Comparison of ENCODE assay signal across 26 cellular contexts in the genomic region with DNA sequence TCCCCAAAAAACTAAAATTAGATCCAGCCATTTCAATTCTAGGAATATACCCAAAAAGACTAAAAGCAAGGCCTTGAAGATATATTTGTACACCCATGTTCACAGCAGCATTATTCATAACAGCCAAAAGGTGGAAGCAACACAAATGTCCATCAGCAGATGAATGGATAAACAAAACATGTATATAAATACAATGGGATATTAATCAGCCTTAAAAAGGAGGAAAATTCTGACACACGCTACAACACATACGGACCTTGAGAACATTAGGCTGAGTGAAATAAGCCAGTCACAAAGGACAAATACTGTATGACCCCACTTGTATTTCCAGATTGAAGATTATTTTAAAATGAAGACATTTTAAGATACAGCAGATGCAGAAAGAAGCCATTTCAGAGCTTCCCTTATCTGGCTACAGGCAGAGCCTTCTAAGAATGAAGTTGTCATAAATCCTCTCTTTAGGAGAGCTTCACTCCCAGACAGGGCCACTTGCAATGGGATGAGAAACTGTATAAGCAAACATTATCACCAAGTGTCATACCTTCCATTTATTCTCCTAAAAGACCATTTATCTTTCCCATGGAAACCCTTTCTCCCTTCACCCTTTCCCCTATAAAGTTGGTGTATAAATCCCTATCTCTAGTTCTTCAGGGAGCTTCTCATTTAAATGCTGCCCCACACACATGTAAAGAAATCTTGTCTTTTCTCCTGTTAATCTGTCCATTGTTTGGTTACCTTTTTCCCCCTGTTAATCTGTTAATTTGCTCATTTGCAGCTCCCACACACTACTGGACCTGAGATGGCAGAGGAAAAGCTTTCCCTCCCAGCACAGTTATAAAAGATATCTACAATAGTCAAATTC. TPM values are rescaled to one million over a fixed set of nuclear protein-coding genes. Genes with fewer than 3 reads are reported as not detected.
A peak's percentile ranks its signal among the peaks of the same experiment; 100 is the strongest.
DNase-seq lines count a peak whose midpoint lies in the region; ATAC-seq, FAIRE-seq and TF ChIP-seq lines count a peak whose summit lies in the region.
"Had no signal": no experiment of that assay in that cellular context is flagged by ENCODE, and none has a peak within 500 bp of the region (broad histone marks: within the 10 kb centered on the region; RNA-seq: fewer than 3 reads in every experiment).

No MANE protein-coding gene starts in this region.

- H3K9me3 Mint-ChIP-seq in IgD-negative memory B cell (no peaks in the 10 kb centered on the region), HFFc6 (no peaks in the 10 kb centered on the region)
- H3K9me3 Mint-ChIP-seq: CD4-positive, alpha-beta memory T cell; CD4-positive, CD25-positive, alpha-beta regulatory T cell; CD8-positive, alpha-beta memory T cell had no signal

- H3K4me2 ChIP-seq in K562 (ENCODE audit: insufficient read depth, low read length) (peak overlapping the region; percentile 10; the same call in 1 of the 2 replicates), PC-3 (ENCODE audit: low read length) (no peak overlapping the region)
- H3K4me2 ChIP-seq: BLaER1 had no signal

- H3K4me1 ChIP-seq in K562 (replicated peaks in 1 of 2; ENCODE audit: control insufficient read depth in 2 of 2, insufficient read depth in 2 of 2, low read length in 2 of 2) (peaks cover 11 to 29% of the 10 kb centered on the region in 2 experiments), PC-3 (ENCODE audit: insufficient read depth, low read length) (no peaks in the 10 kb centered on the region)
- H3K4me1 ChIP-seq: BE2C, BLaER1 had no signal

- intact Hi-C loops in K562 (cut with micrococcal nuclease) (no loop called here), PC-3 (cut with micrococcal nuclease) (no loop called here)

- H3F3A ChIP-seq in PC-3 (ENCODE audit: low read length, unreplicated experiment) = no peaks in the 10 kb centered on the region

- H3K9ac ChIP-seq in K562 (ENCODE audit: insufficient read depth in 1 of 2, low read depth in 2 of 2, low read length in 2 of 2) (no peak overlapping the region), PC-3 (ENCODE audit: low read length) (no peak overlapping the region)
- H3K9ac ChIP-seq: BLaER1 had no signal

- H3K4me3 Mint-ChIP-seq in IgD-negative memory B cell (no peak overlapping the region), HFFc6 (no peak overlapping the region)
- H3K4me3 Mint-ChIP-seq: CD14-positive monocyte; CD4-positive, alpha-beta memory T cell; CD4-positive, CD25-positive, alpha-beta regulatory T cell; CD8-positive, alpha-beta memory T cell had no signal

- H3K27me3 Mint-ChIP-seq in IgD-negative memory B cell (no peaks in the 10 kb centered on the region), HFFc6 (ENCODE audit: insufficient read depth) (peaks cover 16% of the 10 kb centered on the region)

- H3K4me3 ChIP-seq in K562 (no peak overlapping the region), PC-3 (ENCODE audit: low read length) (no peak overlapping the region)
- H3K4me3 ChIP-seq: BLaER1, GM12878 had no signal

- 5% methylated on average over 2 of the region's 2 CpGs for whole genome bisulfite sequencing in K562 (ENCODE audit: insufficient coverage, low coverage, missing lambda C conversion rate)

- H3K36me3 Mint-ChIP-seq in IgD-negative memory B cell (peaks cover 3% of the 10 kb centered on the region), HFFc6 (ENCODE audit: low read depth) (no peaks in the 10 kb centered on the region)
- H3K36me3 Mint-ChIP-seq: CD14-positive monocyte; CD4-positive, alpha-beta memory T cell; CD4-positive, CD25-positive, alpha-beta regulatory T cell; CD8-positive, alpha-beta memory T cell had no signal

- H2AFZ ChIP-seq in K562 (ENCODE audit: low read depth, low read length) (peak overlapping the region; percentile 1), PC-3 (ENCODE audit: low read length) (no peak overlapping the region)

- peak overlapping the region; percentile 12; the same call in 1 of the 3 replicates for H3K27ac ChIP-seq in K562 (ENCODE audit: extremely low read depth, low read depth, low read length)
- no peak overlapping the region for H3K27ac ChIP-seq in PC-3 (ENCODE audit: low read length)
- H3K27ac ChIP-seq: BLaER1 had no signal

- no peaks in the 10 kb centered on the region for H3K9me1 ChIP-seq in K562 (ENCODE audit: control insufficient read depth, insufficient read depth, low read length)

- no peaks in the 10 kb centered on the region for H4K20me1 ChIP-seq in K562 (replicated peaks; ENCODE audit: control insufficient read depth, insufficient read depth, low read length)
- no peaks in the 10 kb centered on the region for H4K20me1 ChIP-seq in PC-3 (ENCODE audit: low read length)
- H4K20me1 ChIP-seq: BLaER1 had no signal

- CTCF ChIA-PET in K562 (lab: Yijun Ruan, JAX; ENCODE audit: low intra/inter-chr PET ratio) (interaction anchor here (0.7 kb wide), 1 partner anchor 54 kb away, joined by 3 read pairs; no protein-coding TSS in a partner anchor), PC-3 (lab: Charles Lee) (no interaction called here)

- H3K27me3 ChIP-seq in K562 (ENCODE audit: control insufficient read depth in 2 of 2, insufficient read depth in 2 of 2, low read length in 2 of 2) (peaks cover 0 to 6% of the 10 kb centered on the region in 2 experiments; a peak in 3 of 5 replicates), PC-3 (ENCODE audit: low read length) (peaks cover 37% of the 10 kb centered on the region)
- H3K27me3 ChIP-seq: BLaER1 had no signal

- no peaks in the 10 kb centered on the region for H3K79me2 ChIP-seq in K562 (ENCODE audit: control insufficient read depth, insufficient read depth, low read length)
- H3K79me2 ChIP-seq in PC-3 (ENCODE audit: low read length) = no peaks in the 10 kb centered on the region

- H3K36me3 ChIP-seq in K562 (ENCODE audit: control insufficient read depth, insufficient read depth, low read length) (no peaks in the 10 kb centered on the region), PC-3 (ENCODE audit: low read depth, low read length) (no peaks in the 10 kb centered on the region)
- H3K36me3 ChIP-seq: BE2C, BLaER1 had no signal

- no peaks in the 10 kb centered on the region for H3K9me2 ChIP-seq in PC-3 (replicated peaks; ENCODE audit: low read length)

- H3K27ac Mint-ChIP-seq in IgD-negative memory B cell (peak overlapping the region in 2 of 3 donors; percentile 54 to 85), HFFc6 (no peak overlapping the region)
- H3K27ac Mint-ChIP-seq: CD14-positive monocyte; CD4-positive, CD25-positive, alpha-beta regulatory T cell; CD8-positive, alpha-beta memory T cell had no signal

- no peaks in the 10 kb centered on the region for H3K4me1 Mint-ChIP-seq in IgD-negative memory B cell
- no peaks in the 10 kb centered on the region for H3K4me1 Mint-ChIP-seq in HFFc6 (ENCODE audit: low read depth)
- H3K4me1 Mint-ChIP-seq: CD14-positive monocyte; CD4-positive, alpha-beta memory T cell; CD4-positive, CD25-positive, alpha-beta regulatory T cell; CD8-positive, alpha-beta memory T cell had no signal

- peak; percentile 63 for FAIRE-seq in K562 (lab: Jason Lieb, UNC)
- FAIRE-seq: A204.1, GM12878, GM12892, GM19239 had no signal

- no peak for TF ChIP-seq EP300 in K562 (IDR thresholded peaks at IDR 0.05; ENCODE audit: low read length)

- DNase-seq in K562 (ENCODE audit: extremely low read depth in 1 of 4, low spot score in 3 of 4) = peak in 2 of 4 experiments; percentile 82 to 89
- DNase-seq in SHP77 treated with DMSO at 0.1 percent for 48 hours (lab: John Stamatoyannopoulos, UW) = no peak
- DNase-seq in HFFc6 = no peak
- no peak for DNase-seq in PC-3
- DNase-seq: 8988T; ACHN; BE2C; C1 segment of cervical spinal cord; CD4-positive, alpha-beta memory T cell; CD4-positive, CD25-positive, alpha-beta regulatory T cell; CD8-positive, alpha-beta memory T cell; COR-L47; DMS 273 treated with DMSO at 0.1 percent for 48 hours; DMS153; DMS53; DMS79; DND-41; EL; GDM1 had no signal

- TF ChIP-seq RAD21 in K562 (CRISPR knock-in tag; conservative IDR thresholded peaks at IDR 0.05 in 1 of 2, IDR thresholded peaks at IDR 0.05 in 1 of 2) = no peak

- no TSS peak for BruUV-seq in K562 (replicated peaks; lab: Mats Ljungman, UMichigan)
- BruUV-seq in PC-3 (replicated peaks; lab: Mats Ljungman, UMichigan) = no TSS peak

- ATAC-seq in K562 = peak; percentile 84
- no peak for ATAC-seq in PC-3
- ATAC-seq: GM12878 had no signal

- TF ChIP-seq POLR2A in K562 (conservative IDR thresholded peaks at IDR 0.05) = no peak

- POLR2A ChIA-PET in K562 (lab: Yijun Ruan, JAX) = interaction anchor here (0.6 to 10.2 kb wide), 38 partner anchors 10 to 1083 kb away, joined by 3 to 176 read pairs (median 4); a partner anchor contains a TSS
- POLR2A ChIA-PET in PC-3 (lab: Charles Lee; ENCODE audit: unreplicated experiment) = no interaction called here

- in situ Hi-C loops in K562 (cut with MboI) = no loop called here

- H3K9me3 ChIP-seq in K562 (replicated peaks; ENCODE audit: control insufficient read depth, insufficient read depth, low read depth, low read length) (no peaks in the 10 kb centered on the region), PC-3 (ENCODE audit: low read length) (no peaks in the 10 kb centered on the region)
- H3K9me3 ChIP-seq: BE2C, BLaER1 had no signal

- TF ChIP-seq CTCF in K562 (IDR thresholded peaks at IDR 0.05 in 2 of 3, conservative IDR thresholded peaks at IDR 0.05 in 1 of 3; ENCODE audit: insufficient read depth in 2 of 3, low read depth in 1 of 3, low read length in 3 of 3) (no peak), HFFc6 (IDR thresholded peaks at IDR 0.05) (no peak), PC-3 (conservative IDR thresholded peaks at IDR 0.05; ENCODE audit: low read depth, low read length) (no peak)

RNA-seq across cellular contexts. Expression of a gene that starts 19.3 kb away (rescaled TPM):
- polyA plus RNA-seq in IgD-negative memory B cell = 22.7 TPM
- 654 and 1,271 TPM in 2 replicates for total RNA-seq in K562 (2011; cell fraction: chromatin; rRNA removed; ENCODE audit: low replicate concordance)
- 667 and 676 TPM in 2 replicates for total RNA-seq in K562 (2011; cell fraction: nucleolus; rRNA removed)
- 562 and 595 TPM in 2 replicates for total RNA-seq in K562 (2011; cell fraction: nucleoplasm; rRNA removed)
- total RNA-seq in K562 (2014; rRNA removed) = 168 and 209 TPM in 2 replicates
- total RNA-seq in K562 (2014; rRNA removed; fragmentation: Illumina TruSeq; extraction: Trizol) = 70.7 and 93.0 TPM in 2 replicates
- 132 and 135 TPM in 2 replicates for total RNA-seq in K562 (2015; rRNA removed; fragmentation: Illumina TruSeq; extraction: Trizol)
- total RNA-seq in K562 (2021) = 182 and 188 TPM in 2 replicates
- polyA plus RNA-seq in K562 (2011; rRNA removed) = 77.5 and 115 TPM in 2 replicates
- polyA plus RNA-seq in K562 (2011; cell fraction: cytosol; rRNA removed) = 70.1 and 77.8 TPM in 2 replicates
- polyA plus RNA-seq in K562 (2011; cell fraction: nucleus; rRNA removed) = 984 and 1,286 TPM in 2 replicates
- 96.9 and 122 TPM in 2 replicates for polyA plus RNA-seq in K562 (2012)
- 112 and 123 TPM in 2 replicates for polyA plus RNA-seq in K562 (2014; fragmentation: Illumina TruSeq; extraction: Trizol)
- polyA plus RNA-seq in K562 (2014; fragmentation: Nextera tagmentation; extraction: Ambion mirVana) = 10 to 100 TPM in 1 of 2 experiments, 1 to 10 TPM in 1; 3.0 to 11.5 TPM
- polyA plus RNA-seq in K562 (2014; rRNA removed) = 153 and 161 TPM in 2 replicates
- 98.9 and 108 TPM in 2 replicates for polyA minus RNA-seq in K562 (2011; rRNA and poly(A)+ RNA removed)
- polyA minus RNA-seq in K562 (2011; cell fraction: cytosol; rRNA and poly(A)+ RNA removed) = 76.3 and 79.3 TPM in 2 replicates
- 248 and 295 TPM in 2 replicates for polyA minus RNA-seq in K562 (2011; cell fraction: nucleus; rRNA and poly(A)+ RNA removed)
- total RNA-seq in HFFc6 (2021; fragmentation: NEBNext Ultra II Directional; extraction: Animal tissue kit (Norgen Biotek cat#: 25700)) = 10 to 100 TPM; 13.8 to 17.1 (median 15.2) TPM
- total RNA-seq in PC-3 (2014; rRNA removed) = 42.4 and 44.5 TPM in 2 replicates

RNA-seq across cellular contexts. Expression of a gene that starts 49.2 kb away (rescaled TPM):
- polyA plus RNA-seq in IgD-negative memory B cell (9.6 TPM), K562 (2011; rRNA removed) (64.0 and 73.1 TPM in 2 replicates), K562 (2014; fragmentation: Illumina TruSeq; extraction: Trizol) (53.8 and 92.1 TPM in 2 replicates), K562 (2014; fragmentation: Nextera tagmentation; extraction: Ambion mirVana) (1 to 10 TPM; 2.1 to 4.5 TPM), K562 (2014; rRNA removed) (110 and 121 TPM in 2 replicates)
- total RNA-seq in K562 (2011; cell fraction: chromatin; rRNA removed; ENCODE audit: low replicate concordance) = 103 and 226 TPM in 2 replicates
- 122 and 135 TPM in 2 replicates for total RNA-seq in K562 (2011; cell fraction: nucleolus; rRNA removed)
- total RNA-seq in K562 (2011; cell fraction: nucleoplasm; rRNA removed) = 120 and 153 TPM in 2 replicates
- total RNA-seq in K562 (2014; rRNA removed) (132 and 153 TPM in 2 replicates), K562 (2014; rRNA removed; fragmentation: Illumina TruSeq; extraction: Trizol) (33.1 and 36.9 TPM in 2 replicates), K562 (2015; rRNA removed; fragmentation: Illumina TruSeq; extraction: Trizol) (74.6 and 75.0 TPM in 2 replicates), K562 (2021) (157 and 159 TPM in 2 replicates), PC-3 (2014; rRNA removed) (40.4 and 46.2 TPM in 2 replicates)
- 74.8 and 124 TPM in 2 replicates for polyA plus RNA-seq in K562 (2011; cell fraction: cytosol; rRNA removed)
- polyA plus RNA-seq in K562 (2011; cell fraction: nucleus; rRNA removed) = 187 and 284 TPM in 2 replicates
- polyA plus RNA-seq in K562 (2012) = 81.6 and 118 TPM in 2 replicates
- 29.5 and 43.3 TPM in 2 replicates for polyA minus RNA-seq in K562 (2011; rRNA and poly(A)+ RNA removed)
- polyA minus RNA-seq in K562 (2011; cell fraction: cytosol; rRNA and poly(A)+ RNA removed) = 53.3 and 68.1 TPM in 2 replicates
- polyA minus RNA-seq in K562 (2011; cell fraction: nucleus; rRNA and poly(A)+ RNA removed) = 34.9 and 45.5 TPM in 2 replicates
- 10 to 100 TPM; 56.1 to 65.3 (median 60.6) TPM for total RNA-seq in HFFc6 (2021; fragmentation: NEBNext Ultra II Directional; extraction: Animal tissue kit (Norgen Biotek cat#: 25700))
